Comparison of ENCODE assay signal across 13 cellular contexts in the genomic region with DNA sequence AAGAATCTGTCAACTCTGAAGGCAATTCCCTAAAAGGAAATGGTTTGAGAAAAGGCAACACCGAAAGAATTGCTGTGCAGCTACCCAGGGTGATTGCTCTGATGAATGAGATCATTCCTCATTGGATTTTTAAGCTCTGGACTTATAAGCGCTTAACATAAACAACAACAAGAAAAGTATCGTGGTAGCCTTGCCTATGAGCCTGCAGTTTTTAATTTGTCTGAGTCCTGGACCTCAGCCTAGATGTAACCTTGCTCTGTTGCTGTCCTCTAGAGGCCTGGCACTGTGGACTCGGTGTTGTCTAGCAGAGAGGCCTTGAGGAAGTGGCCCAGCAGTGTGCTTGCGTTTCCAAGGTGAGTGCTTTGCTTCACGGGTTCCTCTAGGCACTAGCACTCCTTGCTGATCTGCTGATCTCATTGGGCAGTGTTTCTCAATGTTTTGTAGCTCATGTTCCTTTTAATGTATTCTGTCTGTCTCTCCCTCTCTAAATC. TPM values are rescaled to one million over a fixed set of nuclear protein-coding genes. Genes with fewer than 3 reads are reported as not detected.
DNase-seq lines count a peak whose midpoint lies in the region; ATAC-seq and TF ChIP-seq lines count a peak whose summit lies in the region.
"Had no signal": no experiment of that assay in that cellular context is flagged by ENCODE, and none has a peak within 500 bp of the region (broad histone marks: within the 10 kb centered on the region; RNA-seq: fewer than 3 reads in every experiment).

No MANE protein-coding gene starts in this region.

- no peaks in the 10 kb centered on the region for H3K79me2 ChIP-seq in GM23338 (replicated peaks; ENCODE audit: insufficient read depth)

- no peak for TF ChIP-seq POLR2A in prostate gland (IDR thresholded peaks at IDR 0.05)

- H4K20me1 ChIP-seq in GM23338 (replicated peaks; ENCODE audit: insufficient read depth) = no peaks in the 10 kb centered on the region; the same call in 1 of the 2 replicates

- H3K27ac ChIP-seq in GM23338 (ENCODE audit: low read depth) (no peak overlapping the region), prostate gland (no peak overlapping the region)
- H3K27ac ChIP-seq: vagina had no signal

- peak overlapping the region; percentile 53; the same call in 1 of the 2 replicates for H2AFZ ChIP-seq in GM23338

- H3K27ac Mint-ChIP-seq in GM23338 = peak overlapping the region; percentile 78
- H3K27ac Mint-ChIP-seq: activated CD4-positive, alpha-beta memory T cell treated with anti-CD3 and anti-CD28 coated beads, Interleukin-2, amount 10 ng/mL, durations not matched to agents 7 days and 5 days; activated naive CD8-positive, alpha-beta T cell had no signal

- no peak overlapping the region for H3K4me3 Mint-ChIP-seq in GM23338
- H3K4me3 Mint-ChIP-seq: activated CD4-positive, alpha-beta memory T cell treated with anti-CD3 and anti-CD28 coated beads, Interleukin-2, amount 10 ng/mL, durations not matched to agents 7 days and 5 days; activated naive CD8-positive, alpha-beta T cell had no signal

- no peaks in the 10 kb centered on the region for H3K9me3 ChIP-seq in prostate gland
- H3K9me3 ChIP-seq: vagina had no signal

- intact Hi-C loops in prostate gland (cut with DNase I) = no loop called here

- H3F3A ChIP-seq in GM23338 (replicated peaks; ENCODE audit: low read depth) = no peaks in the 10 kb centered on the region

- no peaks in the 10 kb centered on the region for H3K36me3 Mint-ChIP-seq in GM23338 (ENCODE audit: low read depth)

- H3K4me1 Mint-ChIP-seq in GM23338 = peaks cover 15% of the 10 kb centered on the region
- H3K4me1 Mint-ChIP-seq: activated CD4-positive, alpha-beta memory T cell treated with anti-CD3 and anti-CD28 coated beads, Interleukin-2, amount 10 ng/mL, durations not matched to agents 7 days and 5 days had no signal

- H3K4me1 ChIP-seq in GM23338 (ENCODE audit: insufficient read depth) (0 out of 2 replicates have a peak, but pooled peaks cover 4% of the 10 kb centered on the region), prostate gland (replicated peaks) (no peaks in the 10 kb centered on the region)
- H3K4me1 ChIP-seq: vagina had no signal

- H3K27me3 ChIP-seq in GM23338 (ENCODE audit: insufficient read depth) = no peaks in the 10 kb centered on the region
- H3K27me3 ChIP-seq in prostate gland (replicated peaks; ENCODE audit: insufficient read depth) = no peaks in the 10 kb centered on the region
- H3K27me3 ChIP-seq: vagina had no signal

- no peaks in the 10 kb centered on the region for H3K9me3 Mint-ChIP-seq in GM23338
- H3K9me3 Mint-ChIP-seq: activated CD4-positive, alpha-beta memory T cell treated with anti-CD3 and anti-CD28 coated beads, Interleukin-2, amount 10 ng/mL, durations not matched to agents 7 days and 5 days had no signal

- H3K9me2 ChIP-seq in GM23338 (ENCODE audit: insufficient read depth) = no peaks in the 10 kb centered on the region; the same call in 1 of the 2 replicates

- peak; percentile 89 for ATAC-seq in GM23338
- no peak for ATAC-seq in GM19023 (IDR thresholded peaks at IDR 0.05; ENCODE audit: unreplicated experiment)

- peak; percentile 46 for DNase-seq in GM23338 (ENCODE audit: low spot score)
- peak; percentile 9 for DNase-seq in SKM-1 treated with dmso at 0.1 percent for 144 hours (lab: John Stamatoyannopoulos, UW; ENCODE audit: unreplicated experiment)
- peak; percentile 35 for DNase-seq in fibroblast of peridontal ligament (ENCODE audit: extremely low read depth)
- peak; percentile 9 for DNase-seq in prostate gland (ENCODE audit: low spot score)
- DNase-seq in stimulated activated CD4-positive, alpha-beta T cell treated with anti-CD3 and anti-CD28 coated beads, Interleukin-12 subunit alpha, Interleukin-12 subunit beta, amount 100 ng/mL, for 4 hours = no peak
- no peak for DNase-seq in NCI-H748 (lab: John Stamatoyannopoulos, UW; ENCODE audit: unreplicated experiment)
- DNase-seq: activated CD4-positive, alpha-beta memory T cell treated with anti-CD3 and anti-CD28 coated beads, Interleukin-2, amount 10 ng/mL, durations not matched to agents 7 days and 5 days; NCI-H1930; retina had no signal

- WGBS in prostate gland = 48% methylated on average over 6 of the region's 6 CpGs

- TF ChIP-seq CTCF in GM23338 (conservative IDR thresholded peaks at IDR 0.05; ENCODE audit: low read depth in 2 of 2) (peak in 1 of 2 experiments; percentile 20; a peak in 1 of 4 replicates), prostate gland (IDR thresholded peaks at IDR 0.05) (no peak)

- H3K4me2 ChIP-seq in GM23338 = no peak overlapping the region

- H3K27me3 Mint-ChIP-seq in GM23338 (ENCODE audit: insufficient read depth, low read depth, poor library complexity) = no peaks in the 10 kb centered on the region
- H3K27me3 Mint-ChIP-seq: activated CD4-positive, alpha-beta memory T cell treated with anti-CD3 and anti-CD28 coated beads, Interleukin-2, amount 10 ng/mL, durations not matched to agents 7 days and 5 days; activated naive CD8-positive, alpha-beta T cell had no signal

- H3K36me3 ChIP-seq in GM23338 (ENCODE audit: insufficient read depth) = no peaks in the 10 kb centered on the region
- no peaks in the 10 kb centered on the region for H3K36me3 ChIP-seq in prostate gland
- H3K36me3 ChIP-seq: vagina had no signal

- no peak overlapping the region for H3K4me3 ChIP-seq in GM23338
- no peak overlapping the region for H3K4me3 ChIP-seq in prostate gland
- H3K4me3 ChIP-seq: vagina had no signal

TF ChIP-seq in GM23338, 12 proteins besides CTCF, POLR2A, EP300 and RAD21:
- TF ChIP-seq CREB1 (CRISPR knock-in tag; IDR thresholded peaks at IDR 0.05; ENCODE audit: low read depth) (no peak), STAT1 (IDR thresholded peaks at IDR 0.05; ENCODE audit: unreplicated experiment) (no peak)
- TF ChIP-seq, protein P1, sequence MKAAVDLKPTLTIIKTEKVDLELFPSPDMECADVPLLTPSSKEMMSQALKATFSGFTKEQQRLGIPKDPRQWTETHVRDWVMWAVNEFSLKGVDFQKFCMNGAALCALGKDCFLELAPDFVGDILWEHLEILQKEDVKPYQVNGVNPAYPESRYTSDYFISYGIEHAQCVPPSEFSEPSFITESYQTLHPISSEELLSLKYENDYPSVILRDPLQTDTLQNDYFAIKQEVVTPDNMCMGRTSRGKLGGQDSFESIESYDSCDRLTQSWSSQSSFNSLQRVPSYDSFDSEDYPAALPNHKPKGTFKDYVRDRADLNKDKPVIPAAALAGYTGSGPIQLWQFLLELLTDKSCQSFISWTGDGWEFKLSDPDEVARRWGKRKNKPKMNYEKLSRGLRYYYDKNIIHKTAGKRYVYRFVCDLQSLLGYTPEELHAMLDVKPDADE (IDR thresholded peaks at IDR 0.05) = no peak

RNA-seq across cellular contexts. Expression of gene CCDC81, which starts 20.4 kb away (rescaled TPM):
- 0.43 and 4.3 TPM in 2 replicates for total RNA-seq in GM23338 (2014; rRNA removed; shearing (Covaris generic))
- 0.37 and 0.83 TPM in 2 replicates for polyA plus RNA-seq in GM23338 (2016; fragmentation: Nextera tagmentation; extraction: Ambion mirVana)
- 1 to 10 TPM in 1 of 2 donors, under 1 TPM in 1; 0.17 to 1.2 TPM for total RNA-seq in prostate gland
- total RNA-seq: SK-MEL-5, vagina had no signal

Comparison
In these comparisons a context has a peak if more than half of its experiments do, and no peak if none do; other contexts are left out.
1. DNase-seq: peak in GM23338 (single experiment), SKM-1 treated with dmso at 0.1 percent for 144 hours (single experiment), fibroblast of peridontal ligament (single experiment) and prostate gland (single experiment); none in stimulated activated CD4-positive, alpha-beta T cell treated with anti-CD3 and anti-CD28 coated beads, Interleukin-12 subunit alpha, Interleukin-12 subunit beta, amount 100 ng/mL, for 4 hours (single experiment) and NCI-H748 (single experiment).